In the genomic region with DNA sequence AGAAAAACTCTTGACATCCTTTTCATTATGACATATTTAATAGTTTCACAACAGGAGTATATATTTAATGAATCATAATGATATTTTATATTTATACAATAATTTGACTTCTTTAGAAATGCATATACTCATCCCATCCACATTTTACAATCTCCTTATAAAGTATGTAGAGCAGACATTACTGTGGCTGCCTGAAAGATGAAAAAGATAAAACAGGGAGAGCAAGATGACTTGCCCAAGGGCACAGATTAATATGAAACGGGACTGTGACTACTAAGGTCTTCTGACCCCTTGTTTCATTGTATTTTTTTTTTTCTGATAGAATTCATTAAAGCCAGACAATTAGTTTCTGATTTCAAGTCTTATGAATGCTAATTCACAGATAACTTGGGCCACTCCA, we compare ENCODE assay signal across 28 cellular contexts.
"Had no signal": no experiment of that assay in that cellular context is flagged by ENCODE, and none has a peak within 500 bp of the region (broad histone marks: within the 10 kb centered on the region; RNA-seq: fewer than 3 reads in every experiment).

No MANE protein-coding gene starts in this region.

- H3K36me3 ChIP-seq: colonic mucosa, esophagus muscularis mucosa, esophagus squamous epithelium, gastrocnemius medialis, gastroesophageal sphincter, heart left ventricle, heart right ventricle had no signal

- H3K4me1 ChIP-seq: colonic mucosa, esophagus muscularis mucosa, esophagus squamous epithelium, foreskin keratinocyte, gastrocnemius medialis, gastroesophageal sphincter, heart left ventricle, heart right ventricle had no signal

- ATAC-seq: effector memory CD8-positive, alpha-beta T cell; esophagus mucosa; foreskin keratinocyte; gastrocnemius medialis; gastroesophageal sphincter; heart left ventricle; heart right ventricle had no signal

- H3K4me3 Mint-ChIP-seq: dendritic cell treated with granulocyte-macrophage colony-stimulating factor and Interleukin-4, amounts not matched to agents 40 ng/mL and 50 ng/mL, for 4 days; effector memory CD8-positive, alpha-beta T cell; endodermal cell had no signal

- DNase-seq: colonic mucosa; cortex of kidney; dermis blood vessel endothelial cell; dorsolateral prefrontal cortex; effector CD4-positive, alpha-beta T cell; effector CD8-positive, alpha-beta T cell; effector memory CD4-positive, alpha-beta T cell; effector memory CD8-positive, alpha-beta T cell; endodermal cell; erythroblast; esophagus squamous epithelium; foreskin fibroblast; foreskin keratinocyte; foreskin melanocyte; gastrocnemius medialis; glutamatergic neuron; head of caudate nucleus; heart left ventricle; heart right ventricle had no signal

- H3K27me3 Mint-ChIP-seq: dendritic cell treated with granulocyte-macrophage colony-stimulating factor and Interleukin-4, amounts not matched to agents 40 ng/mL and 50 ng/mL, for 4 days; effector memory CD8-positive, alpha-beta T cell had no signal

- H3K9me3 ChIP-seq: colonic mucosa, esophagus muscularis mucosa, esophagus squamous epithelium, gastrocnemius medialis, gastroesophageal sphincter, heart left ventricle had no signal

- H3K27ac ChIP-seq: colonic mucosa, coronary artery, dorsolateral prefrontal cortex, epithelial cell of prostate, esophagus muscularis mucosa, esophagus squamous epithelium, foreskin keratinocyte, gastrocnemius medialis, gastroesophageal sphincter, heart left ventricle, heart right ventricle had no signal

- H3K27me3 ChIP-seq: colonic mucosa, dorsolateral prefrontal cortex, esophagus muscularis mucosa, esophagus squamous epithelium, foreskin keratinocyte, gastrocnemius medialis, gastroesophageal sphincter, heart left ventricle, heart right ventricle had no signal

- FAIRE-seq: colon, endometrium, endothelial cell of umbilical vein had no signal

- H3K27ac Mint-ChIP-seq: dendritic cell treated with granulocyte-macrophage colony-stimulating factor and Interleukin-4, amounts not matched to agents 40 ng/mL and 50 ng/mL, for 4 days; effector memory CD8-positive, alpha-beta T cell; endodermal cell had no signal

- H3K4me3 ChIP-seq: colonic mucosa, coronary artery, dorsolateral prefrontal cortex, esophagus muscularis mucosa, esophagus squamous epithelium, gastrocnemius medialis, gastroesophageal sphincter, heart left ventricle, heart right ventricle had no signal
